17 cellular contexts compared by ENCODE assay signal in genomic region chr10:70669732-70670317, GRCh38. TPM values are rescaled to one million over a fixed set of nuclear protein-coding genes. Genes with fewer than 3 reads are reported as not detected.
"Had no signal": no experiment of that assay in that cellular context is flagged by ENCODE, and none has a peak within 500 bp of the region (broad histone marks: within the 10 kb centered on the region; RNA-seq: fewer than 3 reads in every experiment).

No MANE protein-coding gene starts in this region.

- H3K9me3 ChIP-seq: suprapubic skin, tibial nerve had no signal

- H3K36me3 ChIP-seq: spleen, suprapubic skin, tibial nerve had no signal

- DNase-seq: erythroblast; foreskin keratinocyte; hippocampal formation; left colon; left ventricle myocardium superior; mesendoderm; naive B cell; stimulated activated CD4-positive, alpha-beta T cell treated with anti-CD3 and anti-CD28 coated beads, Interleukin-2, amount 100 ng/mL, for 24 hours; stimulated activated CD4-positive, alpha-beta T cell treated with anti-CD3 and anti-CD28 coated beads, Interleukin-4, amount 100 ng/mL, for 4 hours; stimulated activated naive CD4-positive, alpha-beta T cell treated with Interleukin-2 at 50 U/mL for 16 hours had no signal

- H3K4me3 ChIP-seq: lung, spleen, suprapubic skin, tibial nerve had no signal

- H3K4me3 Mint-ChIP-seq: central memory CD8-positive, alpha-beta T cell had no signal

- FAIRE-seq: endothelial cell of umbilical vein had no signal

- H3K27ac ChIP-seq: foreskin keratinocyte, spleen, suprapubic skin, tibial nerve had no signal

- ATAC-seq: foreskin keratinocyte, left colon, left ventricle myocardium superior, sciatic nerve had no signal

- H3K9me3 Mint-ChIP-seq: central memory CD8-positive, alpha-beta T cell had no signal

RNA-seq across cellular contexts. Expression of gene ADAMTS14, which starts 2.5 kb away (rescaled TPM):
- total RNA-seq: endothelial cell of umbilical vein, foreskin keratinocyte had no signal
- polyA plus RNA-seq: endothelial cell of umbilical vein had no signal
